ENCODE assay signal across 9 cellular contexts in the genomic region with DNA sequence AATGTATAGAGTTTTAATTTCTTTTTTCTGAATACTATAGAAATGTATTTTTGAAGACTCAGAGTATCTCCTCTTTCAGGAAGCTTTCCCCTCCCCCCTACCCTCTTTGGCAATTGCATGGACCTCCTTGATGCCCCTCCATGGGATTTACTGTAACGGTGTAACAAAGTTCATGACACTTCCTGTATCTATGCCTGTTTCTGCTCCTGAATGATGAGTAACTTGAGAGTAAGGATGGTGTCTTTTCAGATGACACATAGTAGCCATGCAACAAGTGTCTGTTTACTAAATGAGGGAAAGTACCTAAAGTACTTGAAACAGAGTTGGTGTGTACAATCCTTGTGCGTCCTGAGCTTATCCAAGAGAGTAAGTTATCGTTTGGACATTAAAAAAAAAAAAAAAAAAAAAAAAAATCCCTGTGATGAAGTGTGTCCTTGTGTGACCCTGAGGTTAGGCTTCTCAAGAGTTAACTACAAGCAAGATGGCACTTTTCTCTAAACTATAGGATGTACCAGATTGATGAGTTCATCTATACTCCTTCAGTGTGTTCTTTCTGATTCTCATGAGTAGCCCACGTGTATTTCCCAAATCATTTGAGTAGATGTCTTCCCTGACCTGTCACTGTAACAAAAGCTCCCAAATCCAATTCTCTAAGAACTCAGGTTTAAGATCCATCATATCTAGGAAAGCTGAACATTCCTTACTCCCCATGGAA. TPM values are rescaled to one million over a fixed set of nuclear protein-coding genes. Genes with fewer than 3 reads are reported as not detected.
A peak's percentile ranks its signal among the peaks of the same experiment; 100 is the strongest.
DNase-seq lines count a peak whose midpoint lies in the region; ATAC-seq, FAIRE-seq and TF ChIP-seq lines count a peak whose summit lies in the region.
"Had no signal": no experiment of that assay in that cellular context is flagged by ENCODE, and none has a peak within 500 bp of the region (broad histone marks: within the 10 kb centered on the region; RNA-seq: fewer than 3 reads in every experiment).

No MANE protein-coding gene starts in this region.

- no peak for FAIRE-seq in bronchial epithelial cell (lab: Jason Lieb, UNC)

- H3K4me3 ChIP-seq in bronchial epithelial cell (ENCODE audit: low read depth, low read length): no peak overlapping the region

- TF ChIP-seq POLR2A in erythroblast (IDR thresholded peaks at IDR 0.05; ENCODE audit: low read length): no peak

- ATAC-seq in GM19463 (IDR thresholded peaks at IDR 0.05; ENCODE audit: unreplicated experiment): peak; percentile 80
- peak; percentile 86 for ATAC-seq in HG03432 (IDR thresholded peaks at IDR 0.05; ENCODE audit: unreplicated experiment)

- no peaks in the 10 kb centered on the region for H3K36me3 ChIP-seq in bronchial epithelial cell (ENCODE audit: control insufficient read depth, insufficient read depth, low read length)

- DNase-seq in Daoy (ENCODE audit: low read depth) (peak; percentile 44), bronchial epithelial cell (ENCODE audit: low read depth) (peak; percentile 85), NCI-H1417 treated with DMSO at 0.1 percent for 48 hours (lab: John Stamatoyannopoulos, UW) (no peak), inferior parietal cortex (ENCODE audit: extremely low spot score) (no peak), UCSD-AML1 (lab: John Stamatoyannopoulos, UW; ENCODE audit: unreplicated experiment) (no peak), erythroblast (lab: John Stamatoyannopoulos, UW) (no peak)
- DNase-seq: NCI-H1930 had no signal

- H3K27me3 ChIP-seq in bronchial epithelial cell (ENCODE audit: control insufficient read depth, insufficient read depth, low read length): no peaks in the 10 kb centered on the region

- no peak for TF ChIP-seq CTCF in bronchial epithelial cell (IDR thresholded peaks at IDR 0.05; ENCODE audit: insufficient read depth, low read length, severe bottlenecking)

RNA-seq across cellular contexts. Expression of a gene that starts 7.4 kb away (rescaled TPM):
- 46.2 and 70.7 TPM in 2 replicates for total RNA-seq in Daoy (2014; rRNA removed; shearing (Covaris generic))
- total RNA-seq in bronchial epithelial cell: 45.4 and 62.7 TPM in 2 replicates

Comparison
In these comparisons a context has a peak if more than half of its experiments do, and no peak if none do; other contexts are left out.
1. DNase-seq: peak in Daoy (single experiment) and bronchial epithelial cell (single experiment); none in NCI-H1417 treated with DMSO at 0.1 percent for 48 hours (single experiment), inferior parietal cortex (single experiment), UCSD-AML1 (single experiment) and erythroblast (0 of 2).